17 cellular contexts compared by ENCODE assay signal in the genomic region with DNA sequence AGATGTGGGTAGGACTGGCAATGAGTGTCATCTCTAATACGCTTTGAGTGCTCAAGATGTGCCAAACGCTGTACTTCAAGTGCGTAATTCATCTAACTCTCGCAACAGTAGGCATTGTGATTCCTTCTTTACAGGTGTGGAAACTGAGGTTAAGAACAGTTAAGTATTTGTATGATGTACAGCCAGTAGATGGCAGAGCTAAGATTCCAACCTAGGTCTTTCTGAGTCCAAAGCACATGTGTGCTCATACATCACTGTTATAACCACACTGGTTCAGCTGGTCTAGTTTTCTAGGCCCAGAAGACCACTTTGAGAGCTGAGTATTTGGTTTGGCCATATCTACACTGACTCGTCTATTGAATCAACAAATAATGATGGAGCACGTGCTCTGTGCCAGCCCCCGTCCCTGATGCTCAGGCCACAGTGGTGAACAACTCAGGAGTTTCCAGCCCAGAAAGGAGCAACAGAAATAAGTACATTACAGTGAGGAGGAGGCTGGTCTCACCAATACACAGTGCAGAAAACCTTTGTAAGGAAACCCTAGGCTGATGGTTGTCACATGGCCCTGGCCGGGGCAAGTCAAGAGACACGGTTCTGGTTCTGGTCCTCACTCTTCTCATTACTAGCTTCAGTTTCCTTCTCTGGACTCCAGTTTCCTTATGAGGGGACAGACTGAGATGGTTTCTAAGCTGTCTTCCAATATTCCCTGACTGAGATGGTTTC.
DNase-seq lines count a peak whose midpoint lies in the region; FAIRE-seq and TF ChIP-seq lines count a peak whose summit lies in the region.
"Had no signal": no experiment of that assay in that cellular context is flagged by ENCODE, and none has a peak within 500 bp of the region (broad histone marks: within the 10 kb centered on the region; RNA-seq: fewer than 3 reads in every experiment).

No MANE protein-coding gene starts in this region.

- peaks cover 7% of the 10 kb centered on the region for H3K4me1 Mint-ChIP-seq in astrocyte (ENCODE audit: low read depth, unreplicated experiment)
- H3K4me1 Mint-ChIP-seq: activated CD4-positive, alpha-beta memory T cell treated with anti-CD3 and anti-CD28 coated beads, Interleukin-2, amount 10 ng/mL, durations not matched to agents 7 days and 5 days; neural progenitor cell had no signal

- H2AFZ ChIP-seq in astrocyte (ENCODE audit: low read depth, low read length), result peak overlapping the region; percentile 34
- H2AFZ ChIP-seq: neural progenitor cell had no signal

- no peak overlapping the region for H3K4me3 Mint-ChIP-seq in astrocyte (ENCODE audit: unreplicated experiment)
- H3K4me3 Mint-ChIP-seq: activated CD4-positive, alpha-beta memory T cell treated with anti-CD3 and anti-CD28 coated beads, Interleukin-2, amount 10 ng/mL, durations not matched to agents 7 days and 5 days; neural progenitor cell had no signal

- H3K27ac ChIP-seq in C4-2B (no peak overlapping the region), astrocyte (ENCODE audit: low read depth, low read length) (no peak overlapping the region), kidney (ENCODE audit: low read depth in 2 of 2, low read length in 2 of 2) (no peak overlapping the region)
- H3K27ac ChIP-seq: gastroesophageal sphincter, neural progenitor cell, tibial artery had no signal

- DNase-seq in HT-29 (ENCODE audit: low spot score) (peak; percentile 15), astrocyte (ENCODE audit: low read depth) (peak; percentile 18), kidney (no peak), NCI-H1436 (lab: John Stamatoyannopoulos, UW) (no peak), NCI-H345 treated with DMSO at 0.1 percent for 48 hours (lab: John Stamatoyannopoulos, UW; ENCODE audit: unreplicated experiment) (no peak)
- DNase-seq in effector CD4-positive, alpha-beta T cell, result no peak
- no peak for DNase-seq in stimulated activated CD4-positive, alpha-beta T cell treated with anti-CD3 and anti-CD28 coated beads, Interleukin-2, amount 100 ng/mL, for 24 hours
- DNase-seq: activated CD4-positive, alpha-beta memory T cell treated with anti-CD3 and anti-CD28 coated beads, Interleukin-2, amount 10 ng/mL, durations not matched to agents 7 days and 5 days; activated naive CD4-positive, alpha-beta T cell; NCI-H2029 treated with DMSO at 0.1 percent for 48 hours; T-helper 2 cell; tibial artery had no signal

- peaks cover 7% of the 10 kb centered on the region for H3K9me3 Mint-ChIP-seq in astrocyte (ENCODE audit: unreplicated experiment)
- H3K9me3 Mint-ChIP-seq: activated CD4-positive, alpha-beta memory T cell treated with anti-CD3 and anti-CD28 coated beads, Interleukin-2, amount 10 ng/mL, durations not matched to agents 7 days and 5 days; neural progenitor cell had no signal

- H3K79me2 ChIP-seq in astrocyte (ENCODE audit: insufficient read depth, low read length), result no peaks in the 10 kb centered on the region

- H3K4me3 ChIP-seq in astrocyte (ENCODE audit: insufficient read depth, low read depth, low read length) (no peak overlapping the region), kidney (ENCODE audit: low read length in 2 of 2) (no peak overlapping the region)
- H3K4me3 ChIP-seq: gastroesophageal sphincter, HAP-1, neural progenitor cell, tibial artery had no signal

- H3K36me3 ChIP-seq in astrocyte (ENCODE audit: insufficient read depth, low read length) (no peaks in the 10 kb centered on the region), kidney (ENCODE audit: control insufficient read depth in 1 of 2, insufficient read depth in 2 of 2, low read length in 2 of 2) (no peaks in the 10 kb centered on the region)
- H3K36me3 ChIP-seq: gastroesophageal sphincter, HAP-1, neural progenitor cell, tibial artery had no signal

- H3K27me3 Mint-ChIP-seq in astrocyte (ENCODE audit: low read depth, unreplicated experiment), result peaks cover 28% of the 10 kb centered on the region

- H3K4me2 ChIP-seq in astrocyte (ENCODE audit: low read length), result no peak overlapping the region
- H3K4me2 ChIP-seq: neural progenitor cell had no signal

- peaks cover 4% of the 10 kb centered on the region for H3K36me3 Mint-ChIP-seq in astrocyte (ENCODE audit: low read depth, unreplicated experiment)

- no peak overlapping the region for H3K27ac Mint-ChIP-seq in astrocyte (ENCODE audit: unreplicated experiment)
- H3K27ac Mint-ChIP-seq: activated CD4-positive, alpha-beta memory T cell treated with anti-CD3 and anti-CD28 coated beads, Interleukin-2, amount 10 ng/mL, durations not matched to agents 7 days and 5 days; neural progenitor cell had no signal

- no peaks in the 10 kb centered on the region for H3K4me1 ChIP-seq in astrocyte (ENCODE audit: insufficient read depth, low read length)
- no peaks in the 10 kb centered on the region for H3K4me1 ChIP-seq in kidney (ENCODE audit: control insufficient read depth in 1 of 2, insufficient read depth in 1 of 2, low read depth in 1 of 2, low read length in 2 of 2)
- H3K4me1 ChIP-seq: gastroesophageal sphincter, HAP-1, neural progenitor cell, tibial artery had no signal

- intact Hi-C loops in kidney (cut with DNase I), result no loop called here

- no peaks in the 10 kb centered on the region for H4K20me1 ChIP-seq in astrocyte (ENCODE audit: insufficient read depth, low read length)

- H3K9me3 ChIP-seq in astrocyte (ENCODE audit: insufficient read depth, low read depth, low read length) (no peaks in the 10 kb centered on the region), kidney (ENCODE audit: control insufficient read depth in 1 of 2, low read length in 2 of 2) (no peaks in the 10 kb centered on the region)
- H3K9me3 ChIP-seq: gastroesophageal sphincter, HAP-1, tibial artery had no signal

- TF ChIP-seq CTCF in C4-2B (conservative IDR thresholded peaks at IDR 0.05), result peak; percentile 22
- TF ChIP-seq CTCF in astrocyte (IDR thresholded peaks at IDR 0.05; ENCODE audit: insufficient read depth, low read depth, low read length), result peak; percentile 26
- peak; percentile 30 for TF ChIP-seq CTCF in kidney (IDR thresholded peaks at IDR 0.05; ENCODE audit: borderline replicate concordance, extremely low read depth, insufficient read depth)

- H3K9ac ChIP-seq in astrocyte (ENCODE audit: low read length), result no peak overlapping the region
- H3K9ac ChIP-seq in kidney (ENCODE audit: low read length in 2 of 2), result no peak overlapping the region
- H3K9ac ChIP-seq: neural progenitor cell had no signal

- FAIRE-seq in astrocyte (lab: Jason Lieb, UNC) (no peak), kidney (lab: Jason Lieb, UNC) (no peak)
- FAIRE-seq: GM12891 had no signal

- H3K27me3 ChIP-seq in astrocyte (ENCODE audit: insufficient read depth, low read length), result no peaks in the 10 kb centered on the region
- H3K27me3 ChIP-seq: gastroesophageal sphincter, neural progenitor cell, tibial artery had no signal

Comparison
In these comparisons a context has a peak if more than half of its experiments do, and no peak if none do; other contexts are left out.
1. DNase-seq: peak in HT-29 (single experiment) and astrocyte (single experiment); none in kidney (single experiment), effector CD4-positive, alpha-beta T cell (single experiment), NCI-H1436 (single experiment), NCI-H345 treated with DMSO at 0.1 percent for 48 hours (single experiment) and stimulated activated CD4-positive, alpha-beta T cell treated with anti-CD3 and anti-CD28 coated beads, Interleukin-2, amount 100 ng/mL, for 24 hours (0 of 2).
2. Peak in every context shown above with its lines, with median percentiles within 50 percentile points of each other: CTCF ChIP-seq.